9 cellular contexts compared by ENCODE assay signal in genomic region chr19:54470991-54471782, GRCh38. TPM values are rescaled to one million over a fixed set of nuclear protein-coding genes. Genes with fewer than 3 reads are reported as not detected.
DNase-seq lines count a peak whose midpoint lies in the region; ATAC-seq and TF ChIP-seq lines count a peak whose summit lies in the region.
"Had no signal": no experiment of that assay in that cellular context is flagged by ENCODE, and none has a peak within 500 bp of the region (broad histone marks: within the 10 kb centered on the region; RNA-seq: fewer than 3 reads in every experiment).

No MANE protein-coding gene starts in this region.

- no peaks in the 10 kb centered on the region for H3K9me3 Mint-ChIP-seq in CD4-positive, alpha-beta memory T cell
- H3K9me3 Mint-ChIP-seq: IgD-negative memory B cell had no signal

- DNase-seq in cardiac fibroblast (ENCODE audit: low read depth in 2 of 2) (peak in 1 of 2 donors; percentile 48), kidney epithelial cell (ENCODE audit: low read depth) (no peak), NCI-H2029 (lab: John Stamatoyannopoulos, UW) (no peak), NCI-H1092 (lab: John Stamatoyannopoulos, UW) (no peak), erythroblast (lab: John Stamatoyannopoulos, UW) (no peak)
- DNase-seq in stimulated activated naive CD8-positive, alpha-beta T cell treated with anti-CD3 and anti-CD28 coated beads, Interleukin-15, Interleukin-2, amounts not matched to agents 100 U/mL and 50 U/mL, for 24 hours, result no peak
- no peak for DNase-seq in CD4-positive, alpha-beta memory T cell

- peaks cover 11% of the 10 kb centered on the region; the same call in 1 of the 2 replicates for H3K4me1 ChIP-seq in HUES48 (ENCODE audit: control insufficient read depth, insufficient read depth, low read length)
- peaks cover 10% of the 10 kb centered on the region for H3K4me1 ChIP-seq in CD4-positive, alpha-beta memory T cell (ENCODE audit: insufficient read depth, low read length)

- POLR2A ChIA-PET in CD4-positive, alpha-beta memory T cell (lab: Charles Lee; ENCODE audit: partially characterized antibody), result no interaction called here

- TF ChIP-seq CTCF in cardiac fibroblast (IDR thresholded peaks at IDR 0.05; ENCODE audit: low read depth, low read length), result no peak
- TF ChIP-seq CTCF in kidney epithelial cell (IDR thresholded peaks at IDR 0.05; ENCODE audit: insufficient read depth, low read length, poor library complexity, severe bottlenecking), result no peak

- ATAC-seq in stimulated activated naive CD8-positive, alpha-beta T cell treated with anti-CD3 and anti-CD28 coated beads, Interleukin-15, Interleukin-2, amounts not matched to agents 100 U/mL and 50 U/mL, for 24 hours, result peak; percentile 47

- H3K36me3 Mint-ChIP-seq in CD4-positive, alpha-beta memory T cell, result no peaks in the 10 kb centered on the region
- H3K36me3 Mint-ChIP-seq: IgD-negative memory B cell had no signal

- peak overlapping the region; percentile 51 for H3K9ac ChIP-seq in HUES48 (ENCODE audit: low read depth, low read length)

- H3K27me3 ChIP-seq in HUES48 (ENCODE audit: control insufficient read depth, insufficient read depth, low read length) (peaks cover 24% of the 10 kb centered on the region), kidney epithelial cell (ENCODE audit: control insufficient read depth, insufficient read depth, low read length) (peaks cover 17% of the 10 kb centered on the region)
- H3K27me3 ChIP-seq in CD4-positive, alpha-beta memory T cell (ENCODE audit: insufficient read depth, low read length), result no peaks in the 10 kb centered on the region

- intact Hi-C loops in CD4-positive, alpha-beta memory T cell (cut with micrococcal nuclease), result no loop called here

- peak overlapping the region in 3 of 8 donors; percentile 32 to 46 (median 40) for H3K4me3 Mint-ChIP-seq in CD4-positive, alpha-beta memory T cell

- no peak overlapping the region for H3K27ac Mint-ChIP-seq in CD4-positive, alpha-beta memory T cell
- H3K27ac Mint-ChIP-seq: IgD-negative memory B cell had no signal

- peaks cover 24 to 27% of the 10 kb centered on the region in 2 donors for H3K27me3 Mint-ChIP-seq in CD4-positive, alpha-beta memory T cell

- H3K27ac ChIP-seq in HUES48 (ENCODE audit: low read depth, low read length), result no peak overlapping the region
- no peak overlapping the region for H3K27ac ChIP-seq in CD4-positive, alpha-beta memory T cell (ENCODE audit: low read depth, low read length)

- no peaks in the 10 kb centered on the region for H3K9me3 ChIP-seq in HUES48 (ENCODE audit: control insufficient read depth, insufficient read depth, low read length)
- no peaks in the 10 kb centered on the region for H3K9me3 ChIP-seq in CD4-positive, alpha-beta memory T cell (ENCODE audit: control insufficient read depth in 1 of 2, low read length in 2 of 2)

- H3K4me1 Mint-ChIP-seq in CD4-positive, alpha-beta memory T cell, result peaks cover 4 to 16% (median 11%) of the 10 kb centered on the region in 4 donors

- CTCF ChIA-PET in CD4-positive, alpha-beta memory T cell (lab: Charles Lee; ENCODE audit: partially characterized antibody), result interaction anchor here (1.4 kb wide), 1 partner anchor 10 kb away, joined by 4 read pairs; no protein-coding TSS in a partner anchor

- TF ChIP-seq POLR2A in erythroblast (IDR thresholded peaks at IDR 0.05; ENCODE audit: low read length), result no peak

- H3K4me3 ChIP-seq in HUES48 (ENCODE audit: low read depth, low read length) (peak overlapping the region; percentile 49), cardiac fibroblast (replicated peaks in 1 of 2; ENCODE audit: low read depth in 2 of 2, low read length in 2 of 2) (peak overlapping the region; percentile 47 to 53), kidney epithelial cell (ENCODE audit: low read depth, low read length) (peak overlapping the region; percentile 39)
- H3K4me3 ChIP-seq in CD4-positive, alpha-beta memory T cell (ENCODE audit: low read length in 2 of 2), result no peak overlapping the region

- H3K36me3 ChIP-seq in HUES48 (ENCODE audit: control insufficient read depth, insufficient read depth, low read length), result no peaks in the 10 kb centered on the region
- H3K36me3 ChIP-seq in kidney epithelial cell (ENCODE audit: control insufficient read depth, insufficient read depth, low read length), result no peaks in the 10 kb centered on the region
- no peaks in the 10 kb centered on the region for H3K36me3 ChIP-seq in CD4-positive, alpha-beta memory T cell (ENCODE audit: insufficient read depth, low read length)

RNA-seq across cellular contexts. Expression of gene CDC42EP5, which starts 1.9 kb away (rescaled TPM):
- 21.4 and 24.4 TPM in 2 replicates for total RNA-seq in kidney epithelial cell
- not detected for total RNA-seq in CD4-positive, alpha-beta memory T cell
- not detected for polyA plus RNA-seq in CD4-positive, alpha-beta memory T cell
- polyA plus RNA-seq: IgD-negative memory B cell had no signal

RNA-seq across cellular contexts. Expression of gene LENG9, which starts 7.6 kb away (rescaled TPM):
- 0.75 and 3.6 TPM in 2 replicates for total RNA-seq in kidney epithelial cell
- total RNA-seq in CD4-positive, alpha-beta memory T cell, result 1 to 10 TPM; 7.2 to 7.3 TPM
- polyA plus RNA-seq in CD4-positive, alpha-beta memory T cell, result under 1 TPM in 1 of 2 donors, not detected in 1; 0.59 TPM
- polyA plus RNA-seq: IgD-negative memory B cell had no signal

RNA-seq across cellular contexts. Expression of gene LENG8, which starts 22.2 kb away (rescaled TPM):
- total RNA-seq in kidney epithelial cell, result 61.3 and 62.8 TPM in 2 replicates
- 100 to 1,000 TPM; 535 to 565 TPM for total RNA-seq in CD4-positive, alpha-beta memory T cell
- polyA plus RNA-seq in CD4-positive, alpha-beta memory T cell, result 10 to 100 TPM in 1 of 2 donors, 1 to 10 TPM in 1; 3.1 to 11.3 TPM

RNA-seq across cellular contexts. Expression of gene LAIR2, which starts 31.4 kb away (rescaled TPM):
- total RNA-seq in kidney epithelial cell, result not detected in 2 replicates
- under 1 TPM; 0.81 to 0.97 TPM for total RNA-seq in CD4-positive, alpha-beta memory T cell
- polyA plus RNA-seq in CD4-positive, alpha-beta memory T cell, result 10 to 100 TPM; 15.9 to 27.9 TPM

RNA-seq across cellular contexts. Expression of gene TTYH1, which starts 55.9 kb away (rescaled TPM):
- total RNA-seq in kidney epithelial cell, result not detected in 2 replicates
- not detected for total RNA-seq in CD4-positive, alpha-beta memory T cell
- under 1 TPM in 1 of 2 donors, not detected in 1; 0.29 TPM for polyA plus RNA-seq in CD4-positive, alpha-beta memory T cell

Comparison
In these comparisons a context has a peak if more than half of its experiments do, and no peak if none do; other contexts are left out.
1. H3K4me3 ChIP-seq: peak in HUES48 (single experiment), cardiac fibroblast (2 of 2) and kidney epithelial cell (single experiment); none in CD4-positive, alpha-beta memory T cell (0 of 2).
2. RNA of gene CDC42EP5, which starts 1.9 kb away (total RNA-seq): 21.4 to 24.4 TPM in kidney epithelial cell; not detected in CD4-positive, alpha-beta memory T cell; every median in the first group is over 10 times any median in the second.